ENCODE assay signal across 1 cellular context in genomic region chr6:49866485-49866943, GRCh38.
TF ChIP-seq lines count a peak whose summit lies in the region.

A gene with protein sequence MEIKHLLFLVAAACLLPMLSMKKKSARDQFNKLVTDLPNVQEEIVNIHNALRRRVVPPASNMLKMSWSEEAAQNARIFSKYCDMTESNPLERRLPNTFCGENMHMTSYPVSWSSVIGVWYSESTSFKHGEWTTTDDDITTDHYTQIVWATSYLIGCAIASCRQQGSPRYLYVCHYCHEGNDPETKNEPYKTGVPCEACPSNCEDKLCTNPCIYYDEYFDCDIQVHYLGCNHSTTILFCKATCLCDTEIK (minus strand): TSS chr6:49866535. CDS start chr6:49857400, 9,135 bp downstream.

TF ChIP-seq in K562, 482 proteins besides CTCF, POLR2A, EP300 and RAD21 (continues in another document):
- TF ChIP-seq POLR2G (IDR thresholded peaks at IDR 0.05; ENCODE audit: low read depth, low read length) (no peak), HMG20B (CRISPR knock-in tag; IDR thresholded peaks at IDR 0.05) (no peak), TEAD4 (IDR thresholded peaks at IDR 0.05; ENCODE audit: low read length) (peak; percentile 20; the same call in 1 of the 2 replicates), TEAD4 (CRISPR knock-in tag; IDR thresholded peaks at IDR 0.05; ENCODE audit: borderline replicate concordance) (no peak), STAT6 (CRISPR knock-in tag; IDR thresholded peaks at IDR 0.05) (no peak), KDM4B (IDR thresholded peaks at IDR 0.05; ENCODE audit: borderline replicate concordance in 2 of 2, low read depth in 1 of 2) (no peak), MAFG (tag; conservative IDR thresholded peaks at IDR 0.05) (peak; percentile 85), MYC (IDR thresholded peaks at IDR 0.05; ENCODE audit: low read depth, low read length) (no peak), MYC (CRISPR knock-in tag; IDR thresholded peaks at IDR 0.05; ENCODE audit: borderline replicate concordance, low read depth) (no peak), CHAMP1 (IDR thresholded peaks at IDR 0.05) (0 out of 2 replicates have a peak, but pooled peaks have one; percentile 27), ZNF232 (CRISPR knock-in tag; IDR thresholded peaks at IDR 0.05) (no peak), TBL1XR1 (IDR thresholded peaks at IDR 0.05; ENCODE audit: low read length in 2 of 2) (no peak), ZNF143 (CRISPR knock-in tag; IDR thresholded peaks at IDR 0.05) (no peak), HCFC1 (IDR thresholded peaks at IDR 0.05; ENCODE audit: low read depth, low read length) (no peak), DPF2 (IDR thresholded peaks at IDR 0.05) (peak; percentile 87), MTA2 (IDR thresholded peaks at IDR 0.05; ENCODE audit: low read depth) (no peak), ZNF174 (CRISPR knock-in tag; IDR thresholded peaks at IDR 0.05) (no peak), JUND (IDR thresholded peaks at IDR 0.05; ENCODE audit: borderline replicate concordance, low read depth, low read length) (no peak), JUND (tag; IDR thresholded peaks at IDR 0.05; ENCODE audit: borderline replicate concordance, low read depth, low read length) (no peak; the same call in 2 of the 3 replicates), MCM2 (IDR thresholded peaks at IDR 0.05; ENCODE audit: low read depth) (no peak), HLTF (IDR thresholded peaks at IDR 0.05) (no peak), NR2C1 (IDR thresholded peaks at IDR 0.05) (peak; percentile 75), NR2C1 (tag; IDR thresholded peaks at IDR 0.05) (peak; percentile 79), ZNF445 (CRISPR knock-in tag; IDR thresholded peaks at IDR 0.05; ENCODE audit: low read depth) (no peak), RHOXF2B (CRISPR knock-in tag; conservative IDR thresholded peaks at IDR 0.05) (no peak), RFX1 (IDR thresholded peaks at IDR 0.05) (peak; percentile 78), ZNF408 (CRISPR knock-in tag; IDR thresholded peaks at IDR 0.05; ENCODE audit: low read depth) (no peak), ARNT (IDR thresholded peaks at IDR 0.05) (no peak), MYBL2 (IDR thresholded peaks at IDR 0.05; ENCODE audit: low read depth) (peak; percentile 51), MYBL2 (CRISPR knock-in tag; IDR thresholded peaks at IDR 0.05; ENCODE audit: borderline replicate concordance) (no peak), ZKSCAN8 (CRISPR knock-in tag; IDR thresholded peaks at IDR 0.05) (no peak), GTF2B (IDR thresholded peaks at IDR 0.05; ENCODE audit: extremely low read depth, insufficient read length) (no peak), ZBTB1 (CRISPR knock-in tag; IDR thresholded peaks at IDR 0.05; ENCODE audit: borderline replicate concordance, low read depth) (no peak), SOX6 (IDR thresholded peaks at IDR 0.05) (0 out of 2 replicates have a peak, but pooled peaks have one; percentile 13), NFRKB (IDR thresholded peaks at IDR 0.05; ENCODE audit: low read depth) (no peak), NFE2 (IDR thresholded peaks at IDR 0.05; ENCODE audit: low read depth) (peak; percentile 96), NCOR1 (IDR thresholded peaks at IDR 0.05) (no peak), ZNF583 (CRISPR knock-in tag; IDR thresholded peaks at IDR 0.05) (no peak), ZBTB8A (IDR thresholded peaks at IDR 0.05; ENCODE audit: partially characterized antibody) (no peak), NFATC3 (IDR thresholded peaks at IDR 0.05) (no peak), ZNF75A (CRISPR knock-in tag; IDR thresholded peaks at IDR 0.05) (no peak), MAFK (IDR thresholded peaks at IDR 0.05; ENCODE audit: low read length) (peak; percentile 65), CLOCK (CRISPR knock-in tag; IDR thresholded peaks at IDR 0.05; ENCODE audit: borderline replicate concordance) (no peak), RFX7 (CRISPR knock-in tag; IDR thresholded peaks at IDR 0.05) (no peak), MEIS2 (IDR thresholded peaks at IDR 0.05; ENCODE audit: partially characterized antibody) (no peak), ZZZ3 (IDR thresholded peaks at IDR 0.05) (no peak), E2F5 (CRISPR knock-in tag; IDR thresholded peaks at IDR 0.05) (no peak), ZBTB49 (CRISPR knock-in tag; IDR thresholded peaks at IDR 0.05; ENCODE audit: borderline replicate concordance) (no peak), ZNF436 (CRISPR knock-in tag; IDR thresholded peaks at IDR 0.05) (no peak)
- TF ChIP-seq, protein P1, sequence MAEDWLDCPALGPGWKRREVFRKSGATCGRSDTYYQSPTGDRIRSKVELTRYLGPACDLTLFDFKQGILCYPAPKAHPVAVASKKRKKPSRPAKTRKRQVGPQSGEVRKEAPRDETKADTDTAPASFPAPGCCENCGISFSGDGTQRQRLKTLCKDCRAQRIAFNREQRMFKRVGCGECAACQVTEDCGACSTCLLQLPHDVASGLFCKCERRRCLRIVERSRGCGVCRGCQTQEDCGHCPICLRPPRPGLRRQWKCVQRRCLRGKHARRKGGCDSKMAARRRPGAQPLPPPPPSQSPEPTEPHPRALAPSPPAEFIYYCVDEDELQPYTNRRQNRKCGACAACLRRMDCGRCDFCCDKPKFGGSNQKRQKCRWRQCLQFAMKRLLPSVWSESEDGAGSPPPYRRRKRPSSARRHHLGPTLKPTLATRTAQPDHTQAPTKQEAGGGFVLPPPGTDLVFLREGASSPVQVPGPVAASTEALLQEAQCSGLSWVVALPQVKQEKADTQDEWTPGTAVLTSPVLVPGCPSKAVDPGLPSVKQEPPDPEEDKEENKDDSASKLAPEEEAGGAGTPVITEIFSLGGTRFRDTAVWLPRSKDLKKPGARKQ (CRISPR knock-in tag; IDR thresholded peaks at IDR 0.05): no peak
- TF ChIP-seq, protein P2, sequence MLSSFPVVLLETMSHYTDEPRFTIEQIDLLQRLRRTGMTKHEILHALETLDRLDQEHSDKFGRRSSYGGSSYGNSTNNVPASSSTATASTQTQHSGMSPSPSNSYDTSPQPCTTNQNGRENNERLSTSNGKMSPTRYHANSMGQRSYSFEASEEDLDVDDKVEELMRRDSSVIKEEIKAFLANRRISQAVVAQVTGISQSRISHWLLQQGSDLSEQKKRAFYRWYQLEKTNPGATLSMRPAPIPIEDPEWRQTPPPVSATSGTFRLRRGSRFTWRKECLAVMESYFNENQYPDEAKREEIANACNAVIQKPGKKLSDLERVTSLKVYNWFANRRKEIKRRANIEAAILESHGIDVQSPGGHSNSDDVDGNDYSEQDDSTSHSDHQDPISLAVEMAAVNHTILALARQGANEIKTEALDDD (IDR thresholded peaks at IDR 0.05): peak; percentile 94
- TF ChIP-seq, protein P3, sequence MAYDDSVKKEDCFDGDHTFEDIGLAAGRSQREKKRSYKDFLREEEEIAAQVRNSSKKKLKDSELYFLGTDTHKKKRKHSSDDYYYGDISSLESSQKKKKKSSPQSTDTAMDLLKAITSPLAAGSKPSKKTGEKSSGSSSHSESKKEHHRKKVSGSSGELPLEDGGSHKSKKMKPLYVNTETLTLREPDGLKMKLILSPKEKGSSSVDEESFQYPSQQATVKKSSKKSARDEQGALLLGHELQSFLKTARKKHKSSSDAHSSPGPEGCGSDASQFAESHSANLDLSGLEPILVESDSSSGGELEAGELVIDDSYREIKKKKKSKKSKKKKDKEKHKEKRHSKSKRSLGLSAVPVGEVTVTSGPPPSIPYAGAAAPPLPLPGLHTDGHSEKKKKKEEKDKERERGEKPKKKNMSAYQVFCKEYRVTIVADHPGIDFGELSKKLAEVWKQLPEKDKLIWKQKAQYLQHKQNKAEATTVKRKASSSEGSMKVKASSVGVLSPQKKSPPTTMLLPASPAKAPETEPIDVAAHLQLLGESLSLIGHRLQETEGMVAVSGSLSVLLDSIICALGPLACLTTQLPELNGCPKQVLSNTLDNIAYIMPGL (CRISPR knock-in tag; IDR thresholded peaks at IDR 0.05): no peak
- TF ChIP-seq, protein P4, sequence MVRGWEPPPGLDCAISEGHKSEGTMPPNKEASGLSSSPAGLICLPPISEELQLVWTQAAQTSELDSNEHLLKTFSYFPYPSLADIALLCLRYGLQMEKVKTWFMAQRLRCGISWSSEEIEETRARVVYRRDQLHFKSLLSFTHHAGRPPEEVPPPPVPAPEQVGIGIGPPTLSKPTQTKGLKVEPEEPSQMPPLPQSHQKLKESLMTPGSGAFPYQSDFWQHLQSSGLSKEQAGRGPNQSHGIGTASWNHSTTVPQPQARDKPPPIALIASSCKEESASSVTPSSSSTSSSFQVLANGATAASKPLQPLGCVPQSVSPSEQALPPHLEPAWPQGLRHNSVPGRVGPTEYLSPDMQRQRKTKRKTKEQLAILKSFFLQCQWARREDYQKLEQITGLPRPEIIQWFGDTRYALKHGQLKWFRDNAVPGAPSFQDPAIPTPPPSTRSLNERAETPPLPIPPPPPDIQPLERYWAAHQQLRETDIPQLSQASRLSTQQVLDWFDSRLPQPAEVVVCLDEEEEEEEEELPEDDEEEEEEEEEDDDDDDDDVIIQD (CRISPR knock-in tag; IDR thresholded peaks at IDR 0.05): no peak
